Comparison of ENCODE assay signal across 25 cellular contexts in the genomic region with DNA sequence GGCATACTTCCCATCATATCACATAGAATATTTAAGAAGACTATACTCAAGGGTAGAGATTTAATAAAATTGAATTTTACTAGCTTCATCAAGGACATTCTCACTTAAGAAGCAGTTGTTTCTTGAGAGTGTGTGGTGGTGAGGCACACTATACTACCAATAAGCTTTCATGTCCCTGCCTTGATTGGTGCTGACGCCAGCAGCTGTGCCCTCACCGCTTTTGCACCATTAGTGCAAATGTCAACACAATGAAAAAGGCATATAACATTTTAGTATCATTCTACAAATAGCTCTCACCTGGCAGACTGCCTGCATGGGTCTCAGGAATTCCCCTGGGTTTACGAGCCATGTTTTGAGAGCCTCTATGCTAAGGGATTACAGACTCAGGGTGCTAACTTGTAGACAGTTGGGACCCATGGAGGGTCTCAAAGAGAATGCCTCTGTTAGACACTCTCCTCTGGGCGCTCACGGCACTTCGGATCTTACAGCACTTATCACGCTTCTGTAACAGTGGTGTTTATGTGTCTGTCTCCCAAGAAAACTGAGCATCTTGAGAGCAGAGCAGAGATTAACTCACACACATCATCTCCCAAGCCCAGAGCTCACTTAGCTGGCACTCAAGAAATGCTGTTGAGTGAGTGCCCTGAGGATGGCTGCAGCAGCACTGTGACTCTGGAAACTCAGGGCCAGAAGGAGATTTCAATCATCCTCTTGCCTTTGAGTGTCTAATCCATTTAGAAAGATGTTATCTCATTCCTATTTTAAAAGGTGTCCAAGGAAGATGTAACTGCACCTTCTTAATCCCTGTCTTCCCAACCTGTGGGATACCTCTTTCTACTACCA.
DNase-seq lines count a peak whose midpoint lies in the region; ATAC-seq and TF ChIP-seq lines count a peak whose summit lies in the region.
"Had no signal": no experiment of that assay in that cellular context is flagged by ENCODE, and none has a peak within 500 bp of the region (broad histone marks: within the 10 kb centered on the region; RNA-seq: fewer than 3 reads in every experiment).

No MANE protein-coding gene starts in this region.

- H3K9me3 Mint-ChIP-seq in mesothelial cell of epicardium, result peaks cover 13% of the 10 kb centered on the region

- H3K36me3 Mint-ChIP-seq in mesothelial cell of epicardium, result peaks cover 21% of the 10 kb centered on the region

- H3K27ac Mint-ChIP-seq in mesothelial cell of epicardium, result no peak overlapping the region
- H3K27ac Mint-ChIP-seq: activated naive CD4-positive, alpha-beta T cell treated with anti-CD3 and anti-CD28 coated beads for 36 hours; CD4-positive, CD25-positive, alpha-beta regulatory T cell; HFFc6 had no signal

- peak; percentile 45 for ATAC-seq in left colon
- ATAC-seq: activated T-cell treated with anti-CD3 and anti-CD28 coated beads, Interleukin-2, amount 50 U/mL, for 4 hours; left cardiac atrium; PC-3 had no signal

- peak; percentile 45 for DNase-seq in EH (ENCODE audit: low read depth)
- DNase-seq in NCI-H2081 (lab: John Stamatoyannopoulos, UW), result peak; percentile 51 to 81
- peak; percentile 78 for DNase-seq in NCI-H774 (lab: John Stamatoyannopoulos, UW)
- DNase-seq in left colon, result peak in 1 of 2 donors; percentile 16
- DNase-seq in AG08396 (ENCODE audit: low spot score), result no peak
- no peak for DNase-seq in stimulated activated naive CD4-positive, alpha-beta T cell treated with Interleukin-2 at 50 U/mL for 16 hours (lab: John Stamatoyannopoulos, UW)
- DNase-seq in mesothelial cell of epicardium (ENCODE audit: low spot score in 2 of 2, unreplicated experiment in 2 of 2), result no peak
- no peak for DNase-seq in cardiac septum (ENCODE audit: low spot score)
- DNase-seq: activated CD4-positive, CD25-positive, alpha-beta regulatory T cell; activated naive CD4-positive, alpha-beta T cell treated with anti-CD3 and anti-CD28 coated beads for 36 hours; activated T-cell treated with anti-CD3 and anti-CD28 coated beads, Interleukin-2, amount 50 U/mL, for 4 hours; anterior cingulate cortex; CD4-positive, CD25-positive, alpha-beta regulatory T cell; cerebellar nuclear complex; DND-41; effector CD4-positive, alpha-beta T cell; HFFc6; Karpas-422; left cardiac atrium; NCI-H1048; NCI-H526; PC-3; stimulated activated CD8-positive, alpha-beta memory T cell treated with anti-CD3 and anti-CD28 coated beads, Interleukin-4, amount 100 ng/mL, for 48 hours; T-helper 2 cell had no signal

- H3K27me3 Mint-ChIP-seq in mesothelial cell of epicardium (ENCODE audit: low read depth), result no peaks in the 10 kb centered on the region
- H3K27me3 Mint-ChIP-seq: CD4-positive, CD25-positive, alpha-beta regulatory T cell had no signal

- no peak overlapping the region for H3K4me3 Mint-ChIP-seq in mesothelial cell of epicardium
- H3K4me3 Mint-ChIP-seq: activated naive CD4-positive, alpha-beta T cell treated with anti-CD3 and anti-CD28 coated beads for 36 hours; activated T-cell treated with anti-CD3 and anti-CD28 coated beads, Interleukin-2, amount 50 U/mL, for 4 hours; CD4-positive, CD25-positive, alpha-beta regulatory T cell; HFFc6; neural crest cell had no signal

- intact Hi-C loops in left colon (cut with DNase I, micrococcal nuclease) (no loop called here), cardiac septum (cut with DNase I) (no loop called here)

- H3K4me1 Mint-ChIP-seq in mesothelial cell of epicardium, result peaks cover 6% of the 10 kb centered on the region
- H3K4me1 Mint-ChIP-seq: CD4-positive, CD25-positive, alpha-beta regulatory T cell; neural crest cell had no signal

- no peak for TF ChIP-seq CTCF in mesothelial cell of epicardium (IDR thresholded peaks at IDR 0.05; ENCODE audit: unreplicated experiment)

Comparison
In these comparisons a context has a peak if more than half of its experiments do, and no peak if none do; other contexts are left out.
1. DNase-seq: peak in EH (single experiment), NCI-H2081 (2 of 2) and NCI-H774 (single experiment); none in AG08396 (single experiment), stimulated activated naive CD4-positive, alpha-beta T cell treated with Interleukin-2 at 50 U/mL for 16 hours (single experiment), mesothelial cell of epicardium (0 of 2) and cardiac septum (single experiment).